In genomic region chr16:1350691-1351090, GRCh38 we compare ENCODE assay signal across 10 cellular contexts. TPM values are rescaled to one million over a fixed set of nuclear protein-coding genes. Genes with fewer than 3 reads are reported as not detected.
A peak's percentile ranks its signal among the peaks of the same experiment; 100 is the strongest.
DNase-seq lines count a peak whose midpoint lies in the region; ATAC-seq and TF ChIP-seq lines count a peak whose summit lies in the region.
"Had no signal": no experiment of that assay in that cellular context is flagged by ENCODE, and none has a peak within 500 bp of the region (broad histone marks: within the 10 kb centered on the region; RNA-seq: fewer than 3 reads in every experiment).

No MANE protein-coding gene starts in this region.

- H3K4me3 ChIP-seq in SK-N-SH (ENCODE audit: low read depth in 2 of 2, low read length in 1 of 2) = peak overlapping the region; percentile 98
- peak overlapping the region; percentile 86 to 100 (median 98) for H3K4me3 ChIP-seq in stomach

- DNase-seq in SK-N-SH (no peak), immature natural killer cell (no peak), stomach (no peak), NCI-H1092 (lab: John Stamatoyannopoulos, UW) (no peak), dedifferentiated amniotic fluid mesenchymal stem cell (ENCODE audit: extremely low spot score) (no peak)
- DNase-seq: foreskin keratinocyte, HCEC 1CT had no signal

- H3K36me3 Mint-ChIP-seq in activated T-helper 17 cell treated with anti-CD3 and anti-CD28 coated beads, Interleukin-2, amount 50 U/mL, for 72 hours (ENCODE audit: low read depth) = peaks cover 18% of the 10 kb centered on the region
- H3K36me3 Mint-ChIP-seq in immature natural killer cell = no peaks in the 10 kb centered on the region

- peaks cover 15% of the 10 kb centered on the region for H3K4me1 Mint-ChIP-seq in activated T-helper 17 cell treated with anti-CD3 and anti-CD28 coated beads, Interleukin-2, amount 50 U/mL, for 72 hours
- peaks cover 31 to 41% of the 10 kb centered on the region in 2 donors for H3K4me1 Mint-ChIP-seq in immature natural killer cell

- TF ChIP-seq RAD21 in SK-N-SH (IDR thresholded peaks at IDR 0.05; ENCODE audit: low read length) = no peak

- no peak overlapping the region for H2AFZ ChIP-seq in SK-N-SH (ENCODE audit: low read depth)

- no peak for TF ChIP-seq CTCF in SK-N-SH (IDR thresholded peaks at IDR 0.05)
- no peak for TF ChIP-seq CTCF in stomach (IDR thresholded peaks at IDR 0.05)

- no peaks in the 10 kb centered on the region for H3K9me2 ChIP-seq in SK-N-SH

- peak overlapping the region; percentile 82 for H3K9ac ChIP-seq in SK-N-SH

- H3K27me3 Mint-ChIP-seq in activated T-helper 17 cell treated with anti-CD3 and anti-CD28 coated beads, Interleukin-2, amount 50 U/mL, for 72 hours = no peaks in the 10 kb centered on the region
- H3K27me3 Mint-ChIP-seq in immature natural killer cell (ENCODE audit: low read depth in 3 of 3) = peaks cover 26 to 38% (median 28%) of the 10 kb centered on the region in 3 donors

- no peak overlapping the region for H3K27ac ChIP-seq in SK-N-SH (ENCODE audit: low read depth in 2 of 2, low read length in 1 of 2)
- peak overlapping the region in 3 of 5 donors; percentile 79 to 88 (median 81) for H3K27ac ChIP-seq in stomach

- peak overlapping the region; percentile 59 for H3K27ac Mint-ChIP-seq in activated T-helper 17 cell treated with anti-CD3 and anti-CD28 coated beads, Interleukin-2, amount 50 U/mL, for 72 hours
- peak overlapping the region in 5 of 6 donors; percentile 53 to 75 (median 61) for H3K27ac Mint-ChIP-seq in immature natural killer cell

- peaks cover 49% of the 10 kb centered on the region for H3K79me2 ChIP-seq in SK-N-SH (ENCODE audit: insufficient read depth)

- CTCF ChIA-PET in SK-N-SH (lab: Yijun Ruan, JAX) = interaction anchor here (2.3 kb wide), 1 partner anchor 12 kb away, joined by 11 read pairs; no protein-coding TSS in a partner anchor

- no peaks in the 10 kb centered on the region for H3K9me3 Mint-ChIP-seq in activated T-helper 17 cell treated with anti-CD3 and anti-CD28 coated beads, Interleukin-2, amount 50 U/mL, for 72 hours
- no peaks in the 10 kb centered on the region for H3K9me3 Mint-ChIP-seq in immature natural killer cell

- intact Hi-C loops in stomach (cut with DNase I; ENCODE audit: low total_unique reads) = no loop called here

- WGBS in SK-N-SH (ENCODE audit: low lambda C conversion rate) = 80% methylated on average over 13 of the region's 19 CpGs
- WGBS in stomach, 5 donors = 70 to 82% (median 78%) methylated on average over 18 to 19 of the region's 19 CpGs

- H3K9me3 ChIP-seq in SK-N-SH (no peaks in the 10 kb centered on the region), stomach (no peaks in the 10 kb centered on the region)

- peaks cover 0 to 19% of the 10 kb centered on the region in 2 experiments for H3K36me3 ChIP-seq in SK-N-SH (replicated peaks in 1 of 2; ENCODE audit: control insufficient read depth in 1 of 2, insufficient read depth in 2 of 2, low read length in 1 of 2)
- peaks cover 20 to 34% (median 33%) of the 10 kb centered on the region in 4 donors for H3K36me3 ChIP-seq in stomach

- POLR2A ChIA-PET in SK-N-SH (lab: Yijun Ruan, JAX) = no interaction called here

- peak overlapping the region; percentile 76 for H3K4me3 Mint-ChIP-seq in activated T-helper 17 cell treated with anti-CD3 and anti-CD28 coated beads, Interleukin-2, amount 50 U/mL, for 72 hours
- H3K4me3 Mint-ChIP-seq in immature natural killer cell = peak overlapping the region; percentile 74 to 79 (median 77)

- H4K20me1 ChIP-seq in SK-N-SH (ENCODE audit: insufficient read depth) = peaks cover 5% of the 10 kb centered on the region; the same call in 1 of the 2 replicates

- no peak for TF ChIP-seq POLR2A in stomach (IDR thresholded peaks at IDR 0.05)

- H3K4me2 ChIP-seq in SK-N-SH = peak overlapping the region; percentile 98

- no peaks in the 10 kb centered on the region for H3K27me3 ChIP-seq in SK-N-SH (ENCODE audit: insufficient read depth)
- H3K27me3 ChIP-seq in stomach = no peaks in the 10 kb centered on the region
- H3K27me3 ChIP-seq: foreskin keratinocyte had no signal

- ATAC-seq in SK-N-SH treated with all-trans-retinoic acid at 6 μM for 48 hours (no peak), GM18873 (IDR thresholded peaks at IDR 0.05; ENCODE audit: low FRiP score, unreplicated experiment) (no peak)
- no peak for ATAC-seq in activated T-helper 17 cell treated with anti-CD3 and anti-CD28 coated beads, Interleukin-2, amount 50 U/mL, for 72 hours (replicated peaks)

- TF ChIP-seq EP300 in SK-N-SH (IDR thresholded peaks at IDR 0.05; ENCODE audit: borderline replicate concordance in 1 of 2, low read depth in 1 of 2, low read length in 1 of 2) (no peak), stomach (IDR thresholded peaks at IDR 0.05) (no peak)

- H3K4me1 ChIP-seq in SK-N-SH (ENCODE audit: control insufficient read depth in 1 of 2, insufficient read depth in 2 of 2, low read depth in 1 of 2, low read length in 1 of 2) (peaks cover 0 to 15% of the 10 kb centered on the region in 2 experiments; a peak in 2 of 4 replicates), stomach (peaks cover 18 to 55% (median 51%) of the 10 kb centered on the region in 4 donors)

- no peaks in the 10 kb centered on the region for H3F3A ChIP-seq in SK-N-SH (replicated peaks; ENCODE audit: insufficient read depth)

TF ChIP-seq in SK-N-SH, 30 proteins besides CTCF, POLR2A, EP300 and RAD21 (continues in another document):
- TF ChIP-seq NRF1 (IDR thresholded peaks at IDR 0.05; ENCODE audit: low read depth, low read length) (no peak), TAF1 (IDR thresholded peaks at IDR 0.05; ENCODE audit: borderline replicate concordance, low read depth, low read length) (no peak), CHD2 (IDR thresholded peaks at IDR 0.05; ENCODE audit: low read length, partially characterized antibody) (no peak), RXRA (IDR thresholded peaks at IDR 0.05; ENCODE audit: borderline replicate concordance, low read depth) (no peak), RFX5 (IDR thresholded peaks at IDR 0.05; ENCODE audit: low read length) (no peak), EZH2phosphoT487 (IDR thresholded peaks at IDR 0.05; ENCODE audit: borderline replicate concordance, low read depth) (no peak)

TF ChIP-seq in SK-N-SH treated with all-trans-retinoic acid at 6 μM for 48 hours, 23 proteins besides CTCF, POLR2A, EP300 and RAD21:
- no peak for TF ChIP-seq BACH2 (CRISPR knock-in tag; IDR thresholded peaks at IDR 0.05; ENCODE audit: borderline replicate concordance)
TF ChIP-seq in SK-N-SH treated with all-trans-retinoic acid at 6 μM for 48 hours: peak in this region for 0.

RNA-seq across cellular contexts. Expression of gene TSR3, which starts 1.0 kb away (rescaled TPM):
- polyA plus RNA-seq in SK-N-SH (2012; rRNA removed) (67.6 and 87.3 TPM in 2 replicates), immature natural killer cell (100 to 1,000 TPM; 104 to 143 (median 114) TPM), stomach (10 to 100 TPM; 65.6 to 74.5 (median 71.9) TPM)
- polyA plus RNA-seq in SK-N-SH (2012; cell fraction: cytosol; rRNA removed) = 57.7 and 71.3 TPM in 2 replicates
- 44.6 and 53.0 TPM in 2 replicates for polyA plus RNA-seq in SK-N-SH (2012; cell fraction: nucleus; rRNA removed)
- 10 to 100 TPM; 36.7 to 64.2 TPM for total RNA-seq in activated T-helper 17 cell treated with anti-CD3 and anti-CD28 coated beads, Interleukin-2, amount 50 U/mL, for 72 hours
- total RNA-seq in stomach = 100 to 1,000 TPM in 1 of 5 donors, 10 to 100 TPM in 3, 1 to 10 TPM in 1; 9.3 to 441 (median 41.1) TPM

RNA-seq across cellular contexts. Expression of gene GNPTG, which starts 1.0 kb away (rescaled TPM):
- polyA plus RNA-seq in SK-N-SH (2012; rRNA removed) (113 and 114 TPM in 2 replicates), immature natural killer cell (10 to 100 TPM; 44.3 to 76.5 (median 64.1) TPM), stomach (10 to 100 TPM; 30.0 to 56.1 (median 30.4) TPM)
- 53.9 and 77.4 TPM in 2 replicates for polyA plus RNA-seq in SK-N-SH (2012; cell fraction: cytosol; rRNA removed)
- polyA plus RNA-seq in SK-N-SH (2012; cell fraction: nucleus; rRNA removed) = 170 and 246 TPM in 2 replicates
- 10 to 100 TPM; 22.6 to 24.4 TPM for total RNA-seq in activated T-helper 17 cell treated with anti-CD3 and anti-CD28 coated beads, Interleukin-2, amount 50 U/mL, for 72 hours
- total RNA-seq in stomach = 10 to 100 TPM; 32.5 to 87.9 (median 42.0) TPM

RNA-seq across cellular contexts. Expression of gene BAIAP3, which starts 17.2 kb away (rescaled TPM):
- polyA plus RNA-seq in SK-N-SH (2012; rRNA removed) (1.1 and 2.0 TPM in 2 replicates), immature natural killer cell (1 to 10 TPM in 2 of 3 donors, not detected in 1; 1.9 to 4.0 TPM), stomach (1 to 10 TPM; 1.5 to 3.6 (median 2.5) TPM)
- polyA plus RNA-seq in SK-N-SH (2012; cell fraction: cytosol; rRNA removed) = 0.13 and 0.58 TPM in 2 replicates
- polyA plus RNA-seq in SK-N-SH (2012; cell fraction: nucleus; rRNA removed) = 8.2 and 12.4 TPM in 2 replicates
- 1 to 10 TPM in 1 of 2 donors, under 1 TPM in 1; 0.71 to 2.2 TPM for total RNA-seq in activated T-helper 17 cell treated with anti-CD3 and anti-CD28 coated beads, Interleukin-2, amount 50 U/mL, for 72 hours
- 10 to 100 TPM in 1 of 5 donors, 1 to 10 TPM in 4; 3.7 to 94.7 (median 6.7) TPM for total RNA-seq in stomach

RNA-seq across cellular contexts. Expression of gene UBE2I, which starts 41.3 kb away (rescaled TPM):
- polyA plus RNA-seq in SK-N-SH (2012; rRNA removed) = 107 and 113 TPM in 2 replicates
- 126 and 141 TPM in 2 replicates for polyA plus RNA-seq in SK-N-SH (2012; cell fraction: cytosol; rRNA removed)
- 116 and 131 TPM in 2 replicates for polyA plus RNA-seq in SK-N-SH (2012; cell fraction: nucleus; rRNA removed)
- total RNA-seq in activated T-helper 17 cell treated with anti-CD3 and anti-CD28 coated beads, Interleukin-2, amount 50 U/mL, for 72 hours = 100 to 1,000 TPM; 204 to 206 TPM
- 100 to 1,000 TPM in 2 of 3 donors, 10 to 100 TPM in 1; 94.1 to 119 (median 101) TPM for polyA plus RNA-seq in immature natural killer cell
- 10 to 100 TPM; 42.0 to 71.0 (median 48.0) TPM for total RNA-seq in stomach
- 10 to 100 TPM; 42.2 to 48.2 (median 42.6) TPM for polyA plus RNA-seq in stomach

Comparison
In these comparisons a context has a peak if more than half of its experiments do, and no peak if none do; other contexts are left out.
1. H3K27ac ChIP-seq: peak in stomach (3 of 5); none in SK-N-SH (0 of 2).